ENCODE assay signal across 13 cellular contexts in the genomic region with DNA sequence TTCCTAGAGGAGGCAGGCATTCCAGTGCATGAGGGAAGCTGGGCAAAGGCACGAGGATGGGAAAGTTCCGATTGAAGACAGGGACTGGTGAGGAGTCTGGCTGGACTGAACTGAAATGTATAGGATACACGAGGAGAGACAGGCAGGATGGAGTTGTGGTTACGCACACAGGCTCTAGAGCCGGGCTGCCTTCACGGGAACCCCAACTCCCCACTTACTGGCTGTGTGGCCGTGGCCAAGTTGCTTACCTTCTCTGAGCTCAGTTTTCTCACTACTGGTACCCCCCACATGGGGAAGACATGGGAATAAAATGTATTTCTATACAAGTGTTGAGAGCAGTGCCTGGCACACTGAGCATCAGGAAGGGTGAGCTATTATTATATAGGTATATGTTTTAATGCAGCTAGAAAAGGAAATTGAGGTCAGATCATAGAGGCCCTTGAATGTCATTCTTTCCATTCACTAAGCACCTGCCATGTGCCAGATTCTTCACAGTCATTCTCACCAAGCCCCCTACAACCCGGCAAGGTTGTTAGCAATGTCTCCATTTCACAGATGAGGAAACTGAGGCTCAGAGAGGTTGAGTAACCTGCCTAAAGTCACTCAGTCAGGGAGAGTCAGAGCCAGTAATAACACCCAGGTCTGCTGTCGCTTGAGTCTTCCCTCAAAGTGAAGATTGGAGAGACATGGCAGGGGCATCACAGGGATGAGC. TPM values are rescaled to one million over a fixed set of nuclear protein-coding genes. Genes with fewer than 3 reads are reported as not detected.
A peak's percentile ranks its signal among the peaks of the same experiment; 100 is the strongest.
DNase-seq lines count a peak whose midpoint lies in the region; ATAC-seq and TF ChIP-seq lines count a peak whose summit lies in the region.
"Had no signal": no experiment of that assay in that cellular context is flagged by ENCODE, and none has a peak within 500 bp of the region (broad histone marks: within the 10 kb centered on the region; RNA-seq: fewer than 3 reads in every experiment).

No MANE protein-coding gene starts in this region.

- peak overlapping the region in 1 of 2 experiments; percentile 37 for H2BK12ac ChIP-seq in mesenchymal stem cell (ENCODE audit: low read length in 2 of 2)

- H4K8ac ChIP-seq in mesenchymal stem cell (ENCODE audit: low read length): peak overlapping the region; percentile 19

- H2AK5ac ChIP-seq in mesenchymal stem cell (ENCODE audit: low read length, severe bottlenecking): peak overlapping the region; percentile 41

- H2BK120ac ChIP-seq in mesenchymal stem cell (ENCODE audit: low read depth, low read length): no peak overlapping the region

- TF ChIP-seq CTCF in thoracic aorta (IDR thresholded peaks at IDR 0.05): no peak

- H3K9me3 Mint-ChIP-seq in activated naive CD4-positive, alpha-beta T cell treated with anti-CD3 and anti-CD28 coated beads, Interleukin-2, amount 50 U/mL, for 24 hours: no peaks in the 10 kb centered on the region
- H3K9me3 Mint-ChIP-seq in activated T-cell treated with anti-CD3 and anti-CD28 coated beads, Interleukin-2, amount 50 U/mL, for 72 hours: no peaks in the 10 kb centered on the region
- H3K9me3 Mint-ChIP-seq: immature natural killer cell had no signal

- H3K27ac Mint-ChIP-seq in activated naive CD4-positive, alpha-beta T cell treated with anti-CD3 and anti-CD28 coated beads, Interleukin-2, amount 50 U/mL, for 24 hours: peak overlapping the region; percentile 80
- H3K27ac Mint-ChIP-seq in activated T-cell treated with anti-CD3 and anti-CD28 coated beads, Interleukin-2, amount 50 U/mL, for 72 hours: no peak overlapping the region
- H3K27ac Mint-ChIP-seq: immature natural killer cell had no signal

- peak overlapping the region in 1 of 2 experiments; percentile 3 for H3K4ac ChIP-seq in mesenchymal stem cell (ENCODE audit: low read depth in 1 of 2, low read length in 2 of 2)

- H3K4me2 ChIP-seq in mesenchymal stem cell (ENCODE audit: low read length, poor library complexity, severe bottlenecking): no peak overlapping the region

- peaks cover 45% of the 10 kb centered on the region for H3K79me1 ChIP-seq in mesenchymal stem cell (replicated peaks; ENCODE audit: low read length, poor library complexity, severe bottlenecking)

- peaks cover 57% of the 10 kb centered on the region for H3K4me1 ChIP-seq in mesenchymal stem cell (ENCODE audit: control insufficient read depth, insufficient read depth, low read depth, low read length)
- peaks cover 62 to 100% of the 10 kb centered on the region in 2 donors for H3K4me1 ChIP-seq in thoracic aorta (ENCODE audit: control insufficient read depth in 1 of 2, low read depth in 2 of 2)

- no peak overlapping the region for H2BK5ac ChIP-seq in mesenchymal stem cell (ENCODE audit: low read depth, low read length, poor library complexity, severe bottlenecking)

- peak overlapping the region in 1 of 2 experiments; percentile 5 for H3K23ac ChIP-seq in mesenchymal stem cell (ENCODE audit: low read length in 2 of 2)

- no peaks in the 10 kb centered on the region for H3K9me3 ChIP-seq in mesenchymal stem cell (ENCODE audit: control insufficient read depth, low read length)
- H3K9me3 ChIP-seq in thoracic aorta: no peaks in the 10 kb centered on the region
- H3K9me3 ChIP-seq: neutrophil had no signal

- H3K4me1 Mint-ChIP-seq in activated naive CD4-positive, alpha-beta T cell treated with anti-CD3 and anti-CD28 coated beads, Interleukin-2, amount 50 U/mL, for 24 hours: peaks cover 22% of the 10 kb centered on the region
- peaks cover 39% of the 10 kb centered on the region for H3K4me1 Mint-ChIP-seq in activated T-cell treated with anti-CD3 and anti-CD28 coated beads, Interleukin-2, amount 50 U/mL, for 72 hours (ENCODE audit: low read depth)
- H3K4me1 Mint-ChIP-seq: immature natural killer cell had no signal

- 88% methylated on average over 8 of the region's 9 CpGs for WGBS in mesenchymal stem cell

- H3K4me3 ChIP-seq in mesenchymal stem cell (ENCODE audit: insufficient read depth in 1 of 2, low read depth in 1 of 2, low read length in 2 of 2) (no peak overlapping the region), thoracic aorta (no peak overlapping the region)
- H3K4me3 ChIP-seq: SK-N-MC had no signal

- H4K91ac ChIP-seq in mesenchymal stem cell (ENCODE audit: low read length): peak overlapping the region; percentile 79

- peak overlapping the region; percentile 7 for H3K9ac ChIP-seq in mesenchymal stem cell (ENCODE audit: low read length)

- peak; percentile 40 to 52 for ATAC-seq in activated T-cell treated with anti-CD3 and anti-CD28 coated beads, Interleukin-2, amount 50 U/mL, for 72 hours (replicated peaks in 1 of 2)
- ATAC-seq in thoracic aorta (ENCODE audit: insufficient number of reproducible peaks, low FRiP score, low read depth) (no peak), GM18907 (IDR thresholded peaks at IDR 0.05; ENCODE audit: unreplicated experiment) (no peak)

- H3K18ac ChIP-seq in mesenchymal stem cell (ENCODE audit: low read depth in 1 of 2, low read length in 2 of 2): peak overlapping the region; percentile 48 to 68

- no peaks in the 10 kb centered on the region for H3K36me3 Mint-ChIP-seq in activated naive CD4-positive, alpha-beta T cell treated with anti-CD3 and anti-CD28 coated beads, Interleukin-2, amount 50 U/mL, for 24 hours
- no peaks in the 10 kb centered on the region for H3K36me3 Mint-ChIP-seq in activated T-cell treated with anti-CD3 and anti-CD28 coated beads, Interleukin-2, amount 50 U/mL, for 72 hours (ENCODE audit: insufficient read depth in 2 of 2)
- H3K36me3 Mint-ChIP-seq: immature natural killer cell had no signal

- no peak overlapping the region for H2BK15ac ChIP-seq in mesenchymal stem cell (ENCODE audit: low read depth, poor library complexity, severe bottlenecking)

- no peak overlapping the region for H3K27ac ChIP-seq in mesenchymal stem cell (ENCODE audit: low read length, poor library complexity, severe bottlenecking)
- peak overlapping the region; percentile 92 to 93 for H3K27ac ChIP-seq in thoracic aorta
- H3K27ac ChIP-seq: neutrophil, SK-N-MC had no signal

- no peaks in the 10 kb centered on the region for H3K27me3 Mint-ChIP-seq in activated naive CD4-positive, alpha-beta T cell treated with anti-CD3 and anti-CD28 coated beads, Interleukin-2, amount 50 U/mL, for 24 hours
- no peaks in the 10 kb centered on the region for H3K27me3 Mint-ChIP-seq in activated T-cell treated with anti-CD3 and anti-CD28 coated beads, Interleukin-2, amount 50 U/mL, for 72 hours (ENCODE audit: low read depth)

- H3K27me3 ChIP-seq in mesenchymal stem cell (ENCODE audit: control insufficient read depth in 1 of 2, insufficient read depth in 1 of 2, low read length in 2 of 2) (no peaks in the 10 kb centered on the region), thoracic aorta (replicated peaks; ENCODE audit: insufficient read depth) (no peaks in the 10 kb centered on the region)

- H3K4me3 Mint-ChIP-seq in activated naive CD4-positive, alpha-beta T cell treated with anti-CD3 and anti-CD28 coated beads, Interleukin-2, amount 50 U/mL, for 24 hours: peak overlapping the region; percentile 23
- peak overlapping the region; percentile 27 to 56 for H3K4me3 Mint-ChIP-seq in activated T-cell treated with anti-CD3 and anti-CD28 coated beads, Interleukin-2, amount 50 U/mL, for 72 hours
- H3K4me3 Mint-ChIP-seq: immature natural killer cell had no signal

- DNase-seq in activated naive CD4-positive, alpha-beta T cell treated with anti-CD3 and anti-CD28 coated beads, Interleukin-2, amount 50 U/mL, for 16 hours: no peak
- DNase-seq in activated T-cell treated with anti-CD3 and anti-CD28 coated beads, Interleukin-2, amount 50 U/mL, for 72 hours: no peak
- no peak for DNase-seq in mesenchymal stem cell
- no peak for DNase-seq in thoracic aorta (ENCODE audit: low spot score)
- DNase-seq in LoVo (ENCODE audit: low spot score): no peak
- DNase-seq in EL: no peak
- DNase-seq: immature natural killer cell, MM.1S, NCI-H524 had no signal

- no peak overlapping the region for H2AFZ ChIP-seq in mesenchymal stem cell (ENCODE audit: low read depth, low read length)

- no peak overlapping the region for H3K14ac ChIP-seq in mesenchymal stem cell (ENCODE audit: low read length in 2 of 2)

- H3K36me3 ChIP-seq in mesenchymal stem cell (ENCODE audit: control insufficient read depth in 1 of 2, insufficient read depth in 2 of 2, low read depth in 1 of 2, low read length in 2 of 2): peaks cover 7 to 19% of the 10 kb centered on the region in 2 experiments
- H3K36me3 ChIP-seq in thoracic aorta: no peaks in the 10 kb centered on the region
- H3K36me3 ChIP-seq: neutrophil had no signal

RNA-seq across cellular contexts. Expression of gene CHST3, which starts 9.7 kb away (rescaled TPM):
- under 1 TPM; 0.16 to 0.38 TPM for total RNA-seq in activated T-cell treated with anti-CD3 and anti-CD28 coated beads, Interleukin-2, amount 50 U/mL, for 72 hours
- polyA plus RNA-seq in mesenchymal stem cell (2013, experiment 1 of 2): 14.6 TPM
- 14.4 TPM for polyA plus RNA-seq in mesenchymal stem cell (2013, experiment 2 of 2)
- total RNA-seq in thoracic aorta: 10 to 100 TPM; 54.4 to 80.6 TPM
- polyA plus RNA-seq: immature natural killer cell had no signal

Comparison
In these comparisons a context has a peak if more than half of its experiments do, and no peak if none do; other contexts are left out.
1. ATAC-seq: peak in activated T-cell treated with anti-CD3 and anti-CD28 coated beads, Interleukin-2, amount 50 U/mL, for 72 hours (2 of 2); none in thoracic aorta (single experiment) and GM18907 (single experiment).
2. RNA of gene CHST3, which starts 9.7 kb away (total RNA-seq): 54.4 to 80.6 TPM in thoracic aorta; 0.16 to 0.38 TPM in activated T-cell treated with anti-CD3 and anti-CD28 coated beads, Interleukin-2, amount 50 U/mL, for 72 hours; every median in the first group is over 10 times any median in the second.